ENCODE assay signal across 16 cellular contexts in genomic region chr2:6308986-6309385, GRCh38.
"Had no signal": no experiment of that assay in that cellular context is flagged by ENCODE, and none has a peak within 500 bp of the region (broad histone marks: within the 10 kb centered on the region; RNA-seq: fewer than 3 reads in every experiment).

No MANE protein-coding gene starts in this region.

- H3K27ac Mint-ChIP-seq: activated CD8-positive, alpha-beta T cell treated with anti-CD3 and anti-CD28 coated beads for 36 hours; activated naive CD4-positive, alpha-beta T cell treated with anti-CD3 and anti-CD28 coated beads, Interleukin-2, amount 50 U/mL, for 24 hours; WTC11 had no signal

- H3K36me3 Mint-ChIP-seq: activated naive CD4-positive, alpha-beta T cell treated with anti-CD3 and anti-CD28 coated beads, Interleukin-2, amount 50 U/mL, for 24 hours had no signal

- DNase-seq: activated CD4-positive, alpha-beta T cell treated with anti-CD3 and anti-CD28 coated beads for 48 hours; activated CD8-positive, alpha-beta T cell treated with anti-CD3 and anti-CD28 coated beads for 36 hours; activated effector memory CD4-positive, alpha-beta T cell treated with anti-CD3 and anti-CD28 coated beads, Interleukin-2, amount 50 U/mL, for 16 hours; activated T-cell treated with anti-CD3 and anti-CD28 coated beads, Interleukin-2, amount 50 U/mL, for 4 hours; left colon; right cardiac atrium; stimulated activated CD4-positive, alpha-beta T cell treated with anti-CD3 and anti-CD28 coated beads, Interleukin-4, amount 100 ng/mL, for 24 hours; stimulated activated naive CD4-positive, alpha-beta T cell; tibial artery; uterus had no signal

- H3K27ac ChIP-seq: prostate gland, skin epidermis, tibial artery, uterus had no signal

- ATAC-seq: activated CD8-positive, alpha-beta T cell treated with anti-CD3 and anti-CD28 coated beads for 36 hours; activated T-cell treated with anti-CD3 and anti-CD28 coated beads, Interleukin-2, amount 50 U/mL, for 4 hours; esophagus mucosa; left colon; right cardiac atrium; WTC11 had no signal

- H3K4me1 Mint-ChIP-seq: activated naive CD4-positive, alpha-beta T cell treated with anti-CD3 and anti-CD28 coated beads, Interleukin-2, amount 50 U/mL, for 24 hours; WTC11 had no signal

- H3K4me1 ChIP-seq: prostate gland, tibial artery, uterus had no signal

- H3K4me3 Mint-ChIP-seq: activated CD8-positive, alpha-beta T cell treated with anti-CD3 and anti-CD28 coated beads for 36 hours; activated naive CD4-positive, alpha-beta T cell treated with anti-CD3 and anti-CD28 coated beads, Interleukin-2, amount 50 U/mL, for 24 hours; activated T-cell treated with anti-CD3 and anti-CD28 coated beads, Interleukin-2, amount 50 U/mL, for 4 hours; WTC11 had no signal

- H3K36me3 ChIP-seq: prostate gland, tibial artery, uterus had no signal

- H3K4me3 ChIP-seq: lung, prostate gland, skin epidermis, tibial artery, uterus had no signal

- H3K9me3 ChIP-seq: prostate gland, tibial artery, uterus had no signal

- H3K27me3 ChIP-seq: uterus had no signal

- H3K27me3 Mint-ChIP-seq: activated naive CD4-positive, alpha-beta T cell treated with anti-CD3 and anti-CD28 coated beads, Interleukin-2, amount 50 U/mL, for 24 hours had no signal
